Comparison of ENCODE assay signal across 15 cellular contexts in genomic region chr2:164711246-164712138, GRCh38.
DNase-seq lines count a peak whose midpoint lies in the region; ATAC-seq and TF ChIP-seq lines count a peak whose summit lies in the region.
"Had no signal": no experiment of that assay in that cellular context is flagged by ENCODE, and none has a peak within 500 bp of the region (broad histone marks: within the 10 kb centered on the region; RNA-seq: fewer than 3 reads in every experiment).

No MANE protein-coding gene starts in this region.

- no peak overlapping the region for H2BK15ac ChIP-seq in mesenchymal stem cell (ENCODE audit: low read depth, poor library complexity, severe bottlenecking)

- H2AFZ ChIP-seq in mesenchymal stem cell (ENCODE audit: low read depth, low read length): no peak overlapping the region
- H2AFZ ChIP-seq: parathyroid adenoma had no signal

- CTCF ChIA-PET in Calu3 (lab: Charles Lee) (no interaction called here), MCF 10A (lab: Yijun Ruan, JAX) (interaction anchor here (0.6 kb wide), 1 partner anchor 1391 kb away, joined by 4 read pairs; no protein-coding TSS in a partner anchor)

- ATAC-seq in HG02943 (IDR thresholded peaks at IDR 0.05; ENCODE audit: low read depth, unreplicated experiment) (peak; percentile 86), HG02759 (IDR thresholded peaks at IDR 0.05; ENCODE audit: unreplicated experiment) (no peak)
- ATAC-seq: activated naive CD8-positive, alpha-beta T cell treated with anti-CD3 and anti-CD28 coated beads, Interleukin-2, amount 50 U/mL, for 24 hours had no signal

- H3K4me1 Mint-ChIP-seq in Calu3 (ENCODE audit: low read depth, unreplicated experiment) (peaks cover 73% of the 10 kb centered on the region), chondrocyte (ENCODE audit: low read depth) (peaks cover 20% of the 10 kb centered on the region), MCF 10A (ENCODE audit: insufficient read depth, unreplicated experiment) (peaks cover 5% of the 10 kb centered on the region)
- H3K4me1 Mint-ChIP-seq: activated naive CD8-positive, alpha-beta T cell treated with anti-CD3 and anti-CD28 coated beads, Interleukin-2, amount 50 U/mL, for 24 hours had no signal

- no peak overlapping the region for H3K23ac ChIP-seq in mesenchymal stem cell (ENCODE audit: low read length in 2 of 2)

- H3K9me3 Mint-ChIP-seq in Calu3 (ENCODE audit: low read depth, unreplicated experiment) (peaks cover under 1% of the 10 kb centered on the region), chondrocyte (ENCODE audit: low read depth) (no peaks in the 10 kb centered on the region), MCF 10A (ENCODE audit: unreplicated experiment) (no peaks in the 10 kb centered on the region)
- H3K9me3 Mint-ChIP-seq: activated naive CD8-positive, alpha-beta T cell treated with anti-CD3 and anti-CD28 coated beads, Interleukin-2, amount 50 U/mL, for 24 hours had no signal

- H3K36me3 Mint-ChIP-seq in Calu3 (ENCODE audit: insufficient read depth, unreplicated experiment) (peaks cover 7% of the 10 kb centered on the region), chondrocyte (ENCODE audit: low read depth) (no peaks in the 10 kb centered on the region), MCF 10A (ENCODE audit: insufficient read depth, unreplicated experiment) (peaks cover 12% of the 10 kb centered on the region)

- H4K8ac ChIP-seq in mesenchymal stem cell (ENCODE audit: low read length): no peak overlapping the region

- WGBS in mesenchymal stem cell: no CpG with 5 or more reads among the region's 1 CpG

- no peak overlapping the region for H3K4me3 ChIP-seq in mesenchymal stem cell (ENCODE audit: insufficient read depth in 1 of 2, low read depth in 1 of 2, low read length in 2 of 2)
- H3K4me3 ChIP-seq: testis had no signal

- H3K4me2 ChIP-seq in mesenchymal stem cell (ENCODE audit: low read length, poor library complexity, severe bottlenecking): no peak overlapping the region

- intact Hi-C loops in Calu3 (cut with micrococcal nuclease; ENCODE audit: unreplicated experiment): loop anchor here (5.0 kb wide), 1 partner anchor 89 kb away; the partner anchor contains the start of gene GRB14
- intact Hi-C loops in MCF 10A (cut with micrococcal nuclease): loop anchor here (10.0 kb wide), 1 partner anchor 1557 kb away; no protein-coding TSS in a partner anchor

- H3K9me3 ChIP-seq in mesenchymal stem cell (ENCODE audit: control insufficient read depth, low read length): no peaks in the 10 kb centered on the region
- H3K9me3 ChIP-seq: testis had no signal

- H3K27me3 ChIP-seq in mesenchymal stem cell (ENCODE audit: control insufficient read depth in 1 of 2, insufficient read depth in 1 of 2, low read length in 2 of 2): no peaks in the 10 kb centered on the region
- H3K27me3 ChIP-seq: testis had no signal

- no peak overlapping the region for H4K91ac ChIP-seq in mesenchymal stem cell (ENCODE audit: low read length)

- BruUV-seq in Calu3 (replicated peaks; lab: Mats Ljungman, UMichigan): no TSS peak
- no TSS peak for BruUV-seq in MCF 10A (replicated peaks; lab: Mats Ljungman, UMichigan)

- peaks cover 1% of the 10 kb centered on the region for H3K4me1 ChIP-seq in mesenchymal stem cell (ENCODE audit: control insufficient read depth, insufficient read depth, low read depth, low read length)
- H3K4me1 ChIP-seq: parathyroid adenoma, testis had no signal

- peaks cover 0 to 7% of the 10 kb centered on the region in 2 experiments for H3K36me3 ChIP-seq in mesenchymal stem cell (ENCODE audit: control insufficient read depth in 1 of 2, insufficient read depth in 2 of 2, low read depth in 1 of 2, low read length in 2 of 2)

- peak overlapping the region; percentile 69 for H2BK5ac ChIP-seq in mesenchymal stem cell (ENCODE audit: low read depth, low read length, poor library complexity, severe bottlenecking)

- H2AK5ac ChIP-seq in mesenchymal stem cell (ENCODE audit: low read length, severe bottlenecking): no peak overlapping the region

- DNase-seq in Calu3 (peak; percentile 11), chondrocyte (ENCODE audit: low spot score) (no peak), mesenchymal stem cell (no peak), NCI-H1436 treated with DMSO at 0.1 percent for 48 hours (lab: John Stamatoyannopoulos, UW) (no peak), MCF 10A (ENCODE audit: unreplicated experiment) (no peak), RPMI8226 (no peak)
- DNase-seq: activated naive CD8-positive, alpha-beta T cell treated with anti-CD3 and anti-CD28 coated beads, Interleukin-2, amount 50 U/mL, for 24 hours; DMS 273 treated with DMSO at 0.1 percent for 48 hours; erythroblast; mesendoderm; NCI-H446 treated with DMSO at 0.1 percent for 48 hours; testis had no signal

- TF ChIP-seq CTCF in Calu3 (IDR thresholded peaks at IDR 0.05; ENCODE audit: unreplicated experiment) (no peak), chondrocyte (IDR thresholded peaks at IDR 0.05) (no peak), MCF 10A (IDR thresholded peaks at IDR 0.05; ENCODE audit: unreplicated experiment) (no peak)

- POLR2A ChIA-PET in MCF 10A (lab: Yijun Ruan, JAX): interaction anchor here (1.4 kb wide), 1 partner anchor 8 kb away, joined by 5 read pairs; no protein-coding TSS in a partner anchor

- H3K18ac ChIP-seq in mesenchymal stem cell (ENCODE audit: low read depth in 1 of 2, low read length in 2 of 2): no peak overlapping the region

- no peak overlapping the region for H2BK120ac ChIP-seq in mesenchymal stem cell (ENCODE audit: low read depth, low read length)

- H3K4me3 Mint-ChIP-seq in Calu3 (ENCODE audit: low read depth, unreplicated experiment) (peak overlapping the region; percentile 56), chondrocyte (ENCODE audit: unreplicated experiment) (no peak overlapping the region), MCF 10A (ENCODE audit: unreplicated experiment) (no peak overlapping the region)
- H3K4me3 Mint-ChIP-seq: activated naive CD8-positive, alpha-beta T cell treated with anti-CD3 and anti-CD28 coated beads, Interleukin-2, amount 50 U/mL, for 24 hours had no signal

- H3K27ac Mint-ChIP-seq in Calu3 (ENCODE audit: unreplicated experiment) (peak overlapping the region; percentile 89), chondrocyte (ENCODE audit: unreplicated experiment) (peak overlapping the region; percentile 11), MCF 10A (ENCODE audit: low read depth, unreplicated experiment) (no peak overlapping the region)
- H3K27ac Mint-ChIP-seq: activated naive CD8-positive, alpha-beta T cell treated with anti-CD3 and anti-CD28 coated beads, Interleukin-2, amount 50 U/mL, for 24 hours had no signal

- no peak overlapping the region for H2BK12ac ChIP-seq in mesenchymal stem cell (ENCODE audit: low read length in 2 of 2)

- no peak overlapping the region for H3K14ac ChIP-seq in mesenchymal stem cell (ENCODE audit: low read length in 2 of 2)

- no peak overlapping the region for H3K4ac ChIP-seq in mesenchymal stem cell (ENCODE audit: low read depth in 1 of 2, low read length in 2 of 2)

- no peak overlapping the region for H3K9ac ChIP-seq in mesenchymal stem cell (ENCODE audit: low read length)
- H3K9ac ChIP-seq: parathyroid adenoma had no signal

- peak overlapping the region; percentile 93 for H3K27ac ChIP-seq in mesenchymal stem cell (ENCODE audit: low read length, poor library complexity, severe bottlenecking)
- H3K27ac ChIP-seq: parathyroid adenoma, testis had no signal

- H3K27me3 Mint-ChIP-seq in Calu3 (ENCODE audit: unreplicated experiment) (no peaks in the 10 kb centered on the region), chondrocyte (ENCODE audit: low read depth) (no peaks in the 10 kb centered on the region), MCF 10A (ENCODE audit: insufficient read depth, unreplicated experiment) (no peaks in the 10 kb centered on the region)
- H3K27me3 Mint-ChIP-seq: activated naive CD8-positive, alpha-beta T cell treated with anti-CD3 and anti-CD28 coated beads, Interleukin-2, amount 50 U/mL, for 24 hours had no signal

- H3K79me1 ChIP-seq in mesenchymal stem cell (replicated peaks; ENCODE audit: low read length, poor library complexity, severe bottlenecking): peaks cover 4% of the 10 kb centered on the region
